8 cellular contexts compared by ENCODE assay signal in the genomic region with DNA sequence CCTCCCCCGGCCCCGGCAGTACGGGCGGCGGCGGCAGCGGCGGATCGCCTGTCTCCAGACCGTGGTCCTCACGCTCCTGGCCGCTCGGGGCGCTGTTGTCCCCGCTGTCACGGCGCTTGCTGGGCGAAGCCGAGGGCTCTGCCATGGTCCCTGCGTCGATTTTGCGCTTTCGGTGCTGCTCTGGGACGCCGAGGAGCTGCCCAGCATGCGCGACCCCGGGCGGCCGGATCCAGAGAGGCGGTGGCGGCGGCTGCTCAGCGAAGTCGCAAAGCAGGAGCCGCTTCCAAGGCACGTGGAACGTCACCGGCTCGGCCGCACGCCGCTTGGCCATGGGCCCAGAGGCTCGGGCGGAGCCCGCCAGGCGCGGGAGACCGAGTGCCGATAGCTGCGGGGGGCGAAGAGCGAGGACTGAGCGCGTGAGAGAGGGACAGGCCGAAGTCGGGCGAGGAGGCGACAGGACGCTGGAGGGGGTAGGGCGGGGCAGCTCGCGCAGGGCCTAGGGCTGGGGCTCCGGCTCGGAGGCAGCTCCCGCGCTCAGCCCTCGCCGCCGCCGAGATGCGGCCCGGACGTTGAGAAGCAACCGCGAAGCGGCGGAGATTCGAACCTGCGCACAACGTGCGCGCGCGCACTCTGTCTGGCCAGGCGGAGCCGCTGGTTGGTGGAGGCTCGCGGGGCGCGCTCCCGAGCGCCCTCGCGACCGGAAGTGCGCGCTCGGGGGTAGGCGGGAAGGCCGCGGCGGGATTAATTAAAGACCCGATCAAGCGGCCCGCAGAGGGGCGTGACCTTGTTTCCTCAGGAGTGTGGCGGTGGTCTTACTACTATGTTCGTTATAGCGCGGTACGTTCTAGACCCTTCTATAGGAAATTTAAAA. TPM values are rescaled to one million over a fixed set of nuclear protein-coding genes. Genes with fewer than 3 reads are reported as not detected.
DNase-seq lines count a peak whose midpoint lies in the region; ATAC-seq and TF ChIP-seq lines count a peak whose summit lies in the region.

A gene with protein sequence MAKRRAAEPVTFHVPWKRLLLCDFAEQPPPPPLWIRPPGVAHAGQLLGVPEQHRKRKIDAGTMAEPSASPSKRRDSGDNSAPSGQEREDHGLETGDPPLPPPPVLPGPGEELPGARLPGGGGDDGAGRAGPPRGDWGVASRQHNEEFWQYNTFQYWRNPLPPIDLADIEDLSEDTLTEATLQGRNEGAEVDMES (minus strand): TSS at position 632 of the 871 bp plus-strand sequence. CDS start 301 bp downstream, at position 331.

- H3K4me3 ChIP-seq in Caco-2 (ENCODE audit: low read depth, low read length) (peak within 1 kb of the TSS; percentile 69), mesenchymal stem cell (ENCODE audit: insufficient read depth in 1 of 2, low read depth in 1 of 2, low read length in 2 of 2) (peak within 1 kb of the TSS; percentile 93 to 96)

- H3K27ac ChIP-seq in mesenchymal stem cell (ENCODE audit: low read length, poor library complexity, severe bottlenecking): peak within 1 kb of the TSS; percentile 40

- BruUV-seq in Caco-2 (replicated peaks; lab: Mats Ljungman, UMichigan): no TSS peak

- H3K23ac ChIP-seq in mesenchymal stem cell (ENCODE audit: low read length in 2 of 2): peak within 1 kb of the TSS in 1 of 2 experiments; percentile 63

- H3K4ac ChIP-seq in mesenchymal stem cell (ENCODE audit: low read depth in 1 of 2, low read length in 2 of 2): peak within 1 kb of the TSS; percentile 76 to 98

- peak within 1 kb of the TSS; percentile 98 for H4K91ac ChIP-seq in mesenchymal stem cell (ENCODE audit: low read length)

- H3K4me2 ChIP-seq in mesenchymal stem cell (ENCODE audit: low read length, poor library complexity, severe bottlenecking): peak within 1 kb of the TSS; percentile 92

- H3K14ac ChIP-seq in mesenchymal stem cell (ENCODE audit: low read length in 2 of 2): peak within 1 kb of the TSS; percentile 43 to 99

- H2BK12ac ChIP-seq in mesenchymal stem cell (ENCODE audit: low read length in 2 of 2): peak within 1 kb of the TSS in 1 of 2 experiments; percentile 83

- peak; percentile 72 to 77 for DNase-seq in Caco-2
- DNase-seq in HT-29 (ENCODE audit: low spot score): peak; percentile 92
- DNase-seq in NK-92 (lab: John Stamatoyannopoulos, UW; ENCODE audit: unreplicated experiment): peak; percentile 32
- DNase-seq in activated CD8-positive, alpha-beta memory T cell treated with anti-CD3 and anti-CD28 coated beads for 1 hour (ENCODE audit: extremely low read depth in 1 of 2, low read depth in 1 of 2): peak; percentile 83 to 88
- DNase-seq in effector CD8-positive, alpha-beta T cell (lab: John Stamatoyannopoulos, UW): peak; percentile 75
- peak; percentile 90 for DNase-seq in mesenchymal stem cell
- DNase-seq in stimulated activated CD8-positive, alpha-beta memory T cell treated with anti-CD3 and anti-CD28 coated beads, Interleukin-12 subunit alpha, Interleukin-12 subunit beta, amount 100 ng/mL, for 4 hours (ENCODE audit: low read depth): peak; percentile 81

- POLR2A ChIA-PET in Caco-2 (lab: Charles Lee): no interaction called here

- H3K36me3 Mint-ChIP-seq in Caco-2 (ENCODE audit: insufficient read depth, unreplicated experiment): no peaks in the 10 kb centered on the region

- H3K36me3 ChIP-seq in Caco-2 (ENCODE audit: control insufficient read depth, insufficient read depth, low read length): no peaks in the 10 kb centered on the region
- H3K36me3 ChIP-seq in mesenchymal stem cell (ENCODE audit: control insufficient read depth in 1 of 2, insufficient read depth in 2 of 2, low read depth in 1 of 2, low read length in 2 of 2): peaks cover 0 to 5% of the 10 kb centered on the region in 2 experiments

- H3K18ac ChIP-seq in mesenchymal stem cell (ENCODE audit: low read depth in 1 of 2, low read length in 2 of 2): peak within 1 kb of the TSS; percentile 95 to 100

- H3K27me3 Mint-ChIP-seq in Caco-2 (ENCODE audit: insufficient read depth, unreplicated experiment): no peaks in the 10 kb centered on the region

- no peaks in the 10 kb centered on the region for H3K27me3 ChIP-seq in Caco-2 (replicated peaks; ENCODE audit: control insufficient read depth, insufficient read depth, low read length)
- no peaks in the 10 kb centered on the region for H3K27me3 ChIP-seq in mesenchymal stem cell (ENCODE audit: control insufficient read depth in 1 of 2, insufficient read depth in 1 of 2, low read length in 2 of 2)

- intact Hi-C loops in Caco-2 (cut with micrococcal nuclease; ENCODE audit: unreplicated experiment): loop anchor here (2.0 kb wide), 1 partner anchor 50 kb away; no protein-coding TSS in a partner anchor

- H2BK15ac ChIP-seq in mesenchymal stem cell (ENCODE audit: low read depth, poor library complexity, severe bottlenecking): peak within 1 kb of the TSS; percentile 96

- peak within 1 kb of the TSS; percentile 89 for H2BK120ac ChIP-seq in mesenchymal stem cell (ENCODE audit: low read depth, low read length)

- peaks cover 6% of the 10 kb centered on the region for H3K79me1 ChIP-seq in mesenchymal stem cell (replicated peaks; ENCODE audit: low read length, poor library complexity, severe bottlenecking)

- peak in 1 of 2 experiments; percentile 51 for TF ChIP-seq CTCF in Caco-2 (IDR thresholded peaks at IDR 0.05; ENCODE audit: insufficient read depth in 1 of 2, low read depth in 1 of 2, low read length in 1 of 2, severe bottlenecking in 1 of 2, unreplicated experiment in 1 of 2)

- H2AK5ac ChIP-seq in mesenchymal stem cell (ENCODE audit: low read length, severe bottlenecking): no peak within 1 kb of the TSS

- H4K8ac ChIP-seq in mesenchymal stem cell (ENCODE audit: low read length): peak within 1 kb of the TSS; percentile 98

- peak within 1 kb of the TSS; percentile 3 for H2BK5ac ChIP-seq in mesenchymal stem cell (ENCODE audit: low read depth, low read length, poor library complexity, severe bottlenecking)

- H3K9me3 ChIP-seq in Caco-2 (no peaks in the 10 kb centered on the region), mesenchymal stem cell (ENCODE audit: control insufficient read depth, low read length) (no peaks in the 10 kb centered on the region)

- H3K4me3 Mint-ChIP-seq in Caco-2 (ENCODE audit: unreplicated experiment): peak within 1 kb of the TSS; percentile 81

- H3K4me1 ChIP-seq in Caco-2 (no peaks in the 10 kb centered on the region), mesenchymal stem cell (ENCODE audit: control insufficient read depth, insufficient read depth, low read depth, low read length) (peaks cover 6% of the 10 kb centered on the region)

- peak within 1 kb of the TSS; percentile 63 for H2AFZ ChIP-seq in mesenchymal stem cell (ENCODE audit: low read depth, low read length)

- peak within 1 kb of the TSS; percentile 95 for H3K9ac ChIP-seq in mesenchymal stem cell (ENCODE audit: low read length)

- ATAC-seq in GM21360 (IDR thresholded peaks at IDR 0.05; ENCODE audit: unreplicated experiment): peak; percentile 91

- CTCF ChIA-PET in Caco-2 (lab: Charles Lee): interaction anchor here (0.6 to 1.4 kb wide), 3 partner anchors 49 to 90 kb away, joined by 3 to 4 read pairs (median 4); a partner anchor contains a TSS

- H3K27ac Mint-ChIP-seq in Caco-2 (ENCODE audit: unreplicated experiment): no peak within 1 kb of the TSS

- under 1% methylated on average over 80 of the region's 112 CpGs for WGBS in mesenchymal stem cell

- no peaks in the 10 kb centered on the region for H3K9me3 Mint-ChIP-seq in Caco-2 (ENCODE audit: unreplicated experiment)

- no peaks in the 10 kb centered on the region for H3K4me1 Mint-ChIP-seq in Caco-2 (ENCODE audit: low read depth, unreplicated experiment)

RNA-seq across cellular contexts. Expression of the gene that starts here (rescaled TPM):
- total RNA-seq in Caco-2 (2022): 3.0 and 3.2 TPM in 2 replicates
- 6.1 and 8.0 TPM in 2 replicates for total RNA-seq in HT-29 (2014; rRNA removed; shearing (Covaris generic))
- 4.3 TPM for polyA plus RNA-seq in mesenchymal stem cell (2013, experiment 1 of 2)
- 4.7 TPM for polyA plus RNA-seq in mesenchymal stem cell (2013, experiment 2 of 2)

Comparison
In these comparisons a context has a peak if more than half of its experiments do, and no peak if none do; other contexts are left out.
1. Peak in every context shown above with its lines: DNase-seq, ATAC-seq, H3K4me3 ChIP-seq and H3K27ac ChIP-seq.
2. DNase-seq: peak in every context shown above with its lines; median percentile 92 in HT-29; 90 in mesenchymal stem cell; 86 in activated CD8-positive, alpha-beta memory T cell treated with anti-CD3 and anti-CD28 coated beads for 1 hour; 81 in stimulated activated CD8-positive, alpha-beta memory T cell treated with anti-CD3 and anti-CD28 coated beads, Interleukin-12 subunit alpha, Interleukin-12 subunit beta, amount 100 ng/mL, for 4 hours; 75 in effector CD8-positive, alpha-beta T cell; 74 in Caco-2; 32 in NK-92.